11 cellular contexts compared by ENCODE assay signal in genomic region chr11:96273507-96273906, GRCh38.
"Had no signal": no experiment of that assay in that cellular context is flagged by ENCODE, and none has a peak within 500 bp of the region (broad histone marks: within the 10 kb centered on the region; RNA-seq: fewer than 3 reads in every experiment).

No MANE protein-coding gene starts in this region.

- H3K27ac ChIP-seq: neural progenitor cell, tibial nerve had no signal

- H3K27ac Mint-ChIP-seq: activated CD4-positive, alpha-beta T cell treated with anti-CD3 and anti-CD28 coated beads, Interleukin-2, amount 10 ng/mL, durations not matched to agents 24 days and 14 days; activated T-helper 1 cell treated with anti-CD3 and anti-CD28 coated beads, Interleukin-12 subunit alpha, Interleukin-12 subunit beta, Interleukin-2, Interleukin-4 antibody, amounts not matched to agents 30 ng/mL and 10 ng/mL and 1 ng/mL, durations not matched to agents 14 hours and 24 hours and 36 hours had no signal

- H3K36me3 ChIP-seq: neural progenitor cell had no signal

- H2AFZ ChIP-seq: neural progenitor cell had no signal

- H3K4me3 Mint-ChIP-seq: activated B cell treated with CpG ODN at 0.5 μM for 24 hours; activated CD4-positive, alpha-beta T cell treated with anti-CD3 and anti-CD28 coated beads, Interleukin-2, amount 10 ng/mL, durations not matched to agents 24 days and 14 days; activated T-helper 1 cell treated with anti-CD3 and anti-CD28 coated beads, Interleukin-12 subunit alpha, Interleukin-12 subunit beta, Interleukin-2, Interleukin-4 antibody, amounts not matched to agents 30 ng/mL and 10 ng/mL and 1 ng/mL, durations not matched to agents 14 hours and 24 hours and 36 hours; neural progenitor cell; stimulated activated memory B cell treated with anti-CD40 and anti-IgM and Interleukin-4, amounts not matched to agents 10 μg/mL and 1 μg/mL and 100 μg/mL, for 72 hours had no signal

- H3K4me3 ChIP-seq: neural progenitor cell, tibial nerve had no signal

- H3K27me3 Mint-ChIP-seq: activated B cell treated with CpG ODN at 0.5 μM for 24 hours; activated CD4-positive, alpha-beta T cell treated with anti-CD3 and anti-CD28 coated beads, Interleukin-2, amount 10 ng/mL, durations not matched to agents 24 days and 14 days; stimulated activated memory B cell treated with anti-CD40 and anti-IgM and Interleukin-4, amounts not matched to agents 10 μg/mL and 1 μg/mL and 100 μg/mL, for 72 hours had no signal

- H3K4me2 ChIP-seq: neural progenitor cell had no signal

- H3K27me3 ChIP-seq: foreskin keratinocyte, neural progenitor cell, tibial nerve had no signal

- DNase-seq: activated B cell treated with CpG ODN at 0.5 μM for 24 hours; activated CD4-positive, alpha-beta T cell treated with anti-CD3 and anti-CD28 coated beads, Interleukin-2, amount 10 ng/mL, durations not matched to agents 24 days and 14 days; activated naive CD4-positive, alpha-beta T cell treated with Interleukin-2 at 50 U/mL for 16 hours; head of caudate nucleus; small intestine; T-helper 1 cell had no signal

- H3K9me3 ChIP-seq: tibial nerve had no signal

- ATAC-seq: stimulated activated memory B cell treated with anti-CD40 and anti-IgM and Interleukin-4, amounts not matched to agents 10 μg/mL and 1 μg/mL and 100 μg/mL, for 72 hours had no signal

- H3K9ac ChIP-seq: neural progenitor cell had no signal
